ENCODE assay signal across 15 cellular contexts in genomic region chr22:17559188-17559587, GRCh38. TPM values are rescaled to one million over a fixed set of nuclear protein-coding genes. Genes with fewer than 3 reads are reported as not detected.
DNase-seq lines count a peak whose midpoint lies in the region; ATAC-seq and TF ChIP-seq lines count a peak whose summit lies in the region.
"Had no signal": no experiment of that assay in that cellular context is flagged by ENCODE, and none has a peak within 500 bp of the region (broad histone marks: within the 10 kb centered on the region; RNA-seq: fewer than 3 reads in every experiment).

No MANE protein-coding gene starts in this region.

- H3K9me3 ChIP-seq in SK-N-SH = no peaks in the 10 kb centered on the region
- no peaks in the 10 kb centered on the region for H3K9me3 ChIP-seq in OCI-LY3 (ENCODE audit: insufficient read depth, low read length)
- H3K9me3 ChIP-seq in gastrocnemius medialis = no peaks in the 10 kb centered on the region
- H3K9me3 ChIP-seq in mammary epithelial cell (replicated peaks; ENCODE audit: insufficient read depth, low read length) = no peaks in the 10 kb centered on the region
- H3K9me3 ChIP-seq: A549, Caco-2 had no signal

- H3K27me3 ChIP-seq in SK-N-SH (ENCODE audit: insufficient read depth) (no peaks in the 10 kb centered on the region; the same call in 1 of the 2 replicates), OCI-LY3 (ENCODE audit: low read depth, low read length) (peaks cover 24% of the 10 kb centered on the region), gastrocnemius medialis (no peaks in the 10 kb centered on the region), mammary epithelial cell (ENCODE audit: insufficient read depth, low read length) (peaks cover 2% of the 10 kb centered on the region)

- H3K4me1 ChIP-seq in SK-N-SH (ENCODE audit: control insufficient read depth in 1 of 2, insufficient read depth in 2 of 2, low read depth in 1 of 2, low read length in 1 of 2) = no peaks in the 10 kb centered on the region
- peaks cover 17% of the 10 kb centered on the region for H3K4me1 ChIP-seq in OCI-LY3 (ENCODE audit: low read length)
- H3K4me1 ChIP-seq in gastrocnemius medialis = peaks cover 16 to 23% of the 10 kb centered on the region in 2 donors
- H3K4me1 ChIP-seq in mammary epithelial cell (ENCODE audit: insufficient read depth, low read length) = no peaks in the 10 kb centered on the region

- no peak for DNase-seq in SK-N-SH
- no peak for DNase-seq in endothelial cell (ENCODE audit: low spot score)
- no peak for DNase-seq in gastrocnemius medialis
- DNase-seq in mammary epithelial cell = no peak
- DNase-seq in GDM1 (lab: John Stamatoyannopoulos, UW) = no peak
- no peak for DNase-seq in activated T-helper 2 cell treated with anti-CD3 and anti-CD28 coated beads, Interferon-gamma antibody, Interleukin-2, Interleukin-4, amounts not matched to agents 10 μg/mL and 5 μg/mL and 100 μg/mL, durations not matched to agents 14 hours and 24 hours and 36 hours (ENCODE audit: low spot score)
- DNase-seq: Caco-2; CD4-positive, alpha-beta T cell; GF-D8; H9 had no signal

- H3K27me3 Mint-ChIP-seq in endothelial cell (ENCODE audit: unreplicated experiment) = peaks cover 8% of the 10 kb centered on the region
- H3K27me3 Mint-ChIP-seq in activated T-helper 2 cell treated with anti-CD3 and anti-CD28 coated beads, Interferon-gamma antibody, Interleukin-2, Interleukin-4, amounts not matched to agents 10 μg/mL and 5 μg/mL and 100 μg/mL, durations not matched to agents 14 hours and 24 hours and 36 hours (ENCODE audit: low read depth) = peaks cover 4% of the 10 kb centered on the region
- H3K27me3 Mint-ChIP-seq: CD4-positive, alpha-beta T cell had no signal

- no peak overlapping the region for H3K27ac ChIP-seq in SK-N-SH (ENCODE audit: low read depth in 2 of 2, low read length in 1 of 2)
- H3K27ac ChIP-seq in OCI-LY3 (ENCODE audit: low read length) = no peak overlapping the region
- peak overlapping the region; percentile 31 to 45 (median 32) for H3K27ac ChIP-seq in gastrocnemius medialis
- no peak overlapping the region for H3K27ac ChIP-seq in mammary epithelial cell (ENCODE audit: insufficient read depth, low read depth, low read length)
- H3K27ac ChIP-seq: 22Rv1, A549, C4-2B had no signal

- no peak for TF ChIP-seq RAD21 in SK-N-SH (IDR thresholded peaks at IDR 0.05; ENCODE audit: low read length)

- no peaks in the 10 kb centered on the region for H3K4me1 Mint-ChIP-seq in endothelial cell (ENCODE audit: unreplicated experiment)
- H3K4me1 Mint-ChIP-seq in activated T-helper 2 cell treated with anti-CD3 and anti-CD28 coated beads, Interferon-gamma antibody, Interleukin-2, Interleukin-4, amounts not matched to agents 10 μg/mL and 5 μg/mL and 100 μg/mL, durations not matched to agents 14 hours and 24 hours and 36 hours (ENCODE audit: low read depth) = no peaks in the 10 kb centered on the region

- H3K4me3 ChIP-seq in SK-N-SH (ENCODE audit: low read depth in 2 of 2, low read length in 1 of 2) (no peak overlapping the region), OCI-LY3 (ENCODE audit: low read length) (peak overlapping the region; percentile 55; the same call in 1 of the 2 replicates), gastrocnemius medialis (no peak overlapping the region), mammary epithelial cell (replicated peaks in 1 of 3; ENCODE audit: insufficient read depth in 1 of 3, low read depth in 2 of 3, low read length in 3 of 3) (no peak overlapping the region)
- H3K4me3 ChIP-seq: A549 had no signal

- peak overlapping the region; percentile 74 for H3K4me3 Mint-ChIP-seq in endothelial cell (ENCODE audit: unreplicated experiment)
- no peak overlapping the region for H3K4me3 Mint-ChIP-seq in activated T-helper 2 cell treated with anti-CD3 and anti-CD28 coated beads, Interferon-gamma antibody, Interleukin-2, Interleukin-4, amounts not matched to agents 10 μg/mL and 5 μg/mL and 100 μg/mL, durations not matched to agents 14 hours and 24 hours and 36 hours (ENCODE audit: low read depth)
- H3K4me3 Mint-ChIP-seq: CD4-positive, alpha-beta T cell; H9 had no signal

- dilution Hi-C loops in mammary epithelial cell (cut with HindIII; ENCODE audit: low sequenced_read_pairs) = no loop called here

- H3K79me2 ChIP-seq in SK-N-SH (ENCODE audit: insufficient read depth) = no peaks in the 10 kb centered on the region
- H3K79me2 ChIP-seq in OCI-LY3 (ENCODE audit: low read length) = no peaks in the 10 kb centered on the region
- H3K79me2 ChIP-seq in mammary epithelial cell (ENCODE audit: insufficient read depth, low read length) = no peaks in the 10 kb centered on the region

- no peak for TF ChIP-seq POLR2A in gastrocnemius medialis (IDR thresholded peaks at IDR 0.05)

- no peak overlapping the region for H3K27ac Mint-ChIP-seq in endothelial cell (ENCODE audit: unreplicated experiment)
- H3K27ac Mint-ChIP-seq in activated T-helper 2 cell treated with anti-CD3 and anti-CD28 coated beads, Interferon-gamma antibody, Interleukin-2, Interleukin-4, amounts not matched to agents 10 μg/mL and 5 μg/mL and 100 μg/mL, durations not matched to agents 14 hours and 24 hours and 36 hours = no peak overlapping the region
- H3K27ac Mint-ChIP-seq: CD4-positive, alpha-beta T cell; H9 had no signal

- no peaks in the 10 kb centered on the region for H3K9me2 ChIP-seq in SK-N-SH

- ATAC-seq in SK-N-SH treated with all-trans-retinoic acid at 6 μM for 48 hours (no peak), gastrocnemius medialis (no peak)

- intact Hi-C loops in gastrocnemius medialis (cut with DNase I; ENCODE audit: low total_unique reads) (no loop called here), mammary epithelial cell (cut with micrococcal nuclease) (loop anchor here (2.0 to 10.0 kb wide), 3 partner anchors 148 to 516 kb away; partner anchors contain the start of gene PEX26)
- intact Hi-C loops in activated T-helper 2 cell treated with anti-CD3 and anti-CD28 coated beads, Interferon-gamma antibody, Interleukin-2, Interleukin-4, amounts not matched to agents 10 μg/mL and 5 μg/mL and 100 μg/mL, durations not matched to agents 14 hours and 24 hours and 36 hours (cut with micrococcal nuclease) = no loop called here

- H4K20me1 ChIP-seq in SK-N-SH (ENCODE audit: insufficient read depth) = no peaks in the 10 kb centered on the region
- H4K20me1 ChIP-seq in OCI-LY3 (ENCODE audit: insufficient read depth, low read length) = no peaks in the 10 kb centered on the region
- H4K20me1 ChIP-seq in mammary epithelial cell (ENCODE audit: insufficient read depth, low read length) = no peaks in the 10 kb centered on the region

- no peaks in the 10 kb centered on the region for H3F3A ChIP-seq in SK-N-SH (replicated peaks; ENCODE audit: insufficient read depth)

- H3K36me3 ChIP-seq in SK-N-SH (replicated peaks in 1 of 2; ENCODE audit: control insufficient read depth in 1 of 2, insufficient read depth in 2 of 2, low read length in 1 of 2) (no peaks in the 10 kb centered on the region), OCI-LY3 (replicated peaks; ENCODE audit: low read depth, low read length) (no peaks in the 10 kb centered on the region), gastrocnemius medialis (peaks cover 0 to 14% of the 10 kb centered on the region in 2 donors), mammary epithelial cell (ENCODE audit: insufficient read depth, low read length) (no peaks in the 10 kb centered on the region)

- no peak for TF ChIP-seq EP300 in SK-N-SH (IDR thresholded peaks at IDR 0.05; ENCODE audit: borderline replicate concordance in 1 of 2, low read depth in 1 of 2, low read length in 1 of 2)

- CTCF ChIA-PET in SK-N-SH (lab: Yijun Ruan, JAX) (interaction anchor here (0.6 to 3.7 kb wide), 43 partner anchors 8 to 518 kb away, joined by 3 to 40 read pairs (median 5); partner anchors contain the start of genes BCL2L13, BID and PEX26), mammary epithelial cell (lab: Charles Lee; ENCODE audit: low non-redundant PET) (interaction anchor here (0.6 to 1.1 kb wide), 7 partner anchors 17 to 511 kb away, joined by 3 to 14 read pairs (median 4); no protein-coding TSS in a partner anchor)

- H3K4me2 ChIP-seq in SK-N-SH = 0 out of 2 replicates have a peak overlapping the region, but pooled peaks have one; percentile 17
- peak overlapping the region; percentile 63 for H3K4me2 ChIP-seq in OCI-LY3 (ENCODE audit: low read length)
- H3K4me2 ChIP-seq in mammary epithelial cell (ENCODE audit: insufficient read depth, low read depth, low read length) = no peak overlapping the region

- no peaks in the 10 kb centered on the region for H3K9me3 Mint-ChIP-seq in endothelial cell (ENCODE audit: unreplicated experiment)
- no peaks in the 10 kb centered on the region for H3K9me3 Mint-ChIP-seq in activated T-helper 2 cell treated with anti-CD3 and anti-CD28 coated beads, Interferon-gamma antibody, Interleukin-2, Interleukin-4, amounts not matched to agents 10 μg/mL and 5 μg/mL and 100 μg/mL, durations not matched to agents 14 hours and 24 hours and 36 hours
- H3K9me3 Mint-ChIP-seq: CD4-positive, alpha-beta T cell had no signal

- in situ Hi-C loops in gastrocnemius medialis (cut with MboI; ENCODE audit: low sequenced_read_pairs in 4 of 4) (no loop called here), mammary epithelial cell (cut with MboI; ENCODE audit: low sequenced_read_pairs in 2 of 2) (loop anchor here in 1 of 2 donors (25.0 kb wide), 1 partner anchor 178 kb away; no protein-coding TSS in a partner anchor)

- no peak for TF ChIP-seq CTCF in SK-N-SH (IDR thresholded peaks at IDR 0.05)
- no peak for TF ChIP-seq CTCF in OCI-LY3 (IDR thresholded peaks at IDR 0.05; ENCODE audit: low read depth, low read length)
- no peak for TF ChIP-seq CTCF in endothelial cell (IDR thresholded peaks at IDR 0.05; ENCODE audit: unreplicated experiment)
- no peak for TF ChIP-seq CTCF in gastrocnemius medialis (IDR thresholded peaks at IDR 0.05 in 4 of 5, conservative IDR thresholded peaks at IDR 0.05 in 1 of 5)
- TF ChIP-seq CTCF in mammary epithelial cell (conservative IDR thresholded peaks at IDR 0.05 in 1 of 2, IDR thresholded peaks at IDR 0.05 in 1 of 2; ENCODE audit: extremely low read depth in 1 of 2, insufficient read depth in 1 of 2, low read depth in 1 of 2, low read length in 2 of 2) = no peak

- H3K36me3 Mint-ChIP-seq in endothelial cell (ENCODE audit: low read depth, unreplicated experiment) = peaks cover 47% of the 10 kb centered on the region
- no peaks in the 10 kb centered on the region for H3K36me3 Mint-ChIP-seq in activated T-helper 2 cell treated with anti-CD3 and anti-CD28 coated beads, Interferon-gamma antibody, Interleukin-2, Interleukin-4, amounts not matched to agents 10 μg/mL and 5 μg/mL and 100 μg/mL, durations not matched to agents 14 hours and 24 hours and 36 hours (ENCODE audit: low read depth)

- WGBS in SK-N-SH (ENCODE audit: low lambda C conversion rate) = 76% methylated on average over 10 of the region's 10 CpGs
- 94% methylated on average over 9 of the region's 10 CpGs for WGBS in mammary epithelial cell (ENCODE audit: low coverage, missing lambda C conversion rate)

- H2AFZ ChIP-seq in SK-N-SH (ENCODE audit: low read depth) (no peak overlapping the region), OCI-LY3 (ENCODE audit: low read depth, low read length) (no peak overlapping the region), mammary epithelial cell (ENCODE audit: low read depth, low read length) (no peak overlapping the region)

- no TSS peak for BruUV-seq in mammary epithelial cell (replicated peaks; lab: Mats Ljungman, UMichigan)

- H3K9ac ChIP-seq in SK-N-SH = no peak overlapping the region
- no peak overlapping the region for H3K9ac ChIP-seq in OCI-LY3 (ENCODE audit: low read length)
- no peak overlapping the region for H3K9ac ChIP-seq in mammary epithelial cell (ENCODE audit: insufficient read depth, low read length)

- POLR2A ChIA-PET in SK-N-SH (lab: Yijun Ruan, JAX) = no interaction called here

RNA-seq across cellular contexts. Expression of gene SLC25A18, which starts 4.1 kb away (rescaled TPM):
- polyA plus RNA-seq in SK-N-SH (2012; rRNA removed) (0.02 TPM in 1 of 2 replicates, not detected in the other), mammary epithelial cell (0.12 TPM)
- polyA plus RNA-seq in SK-N-SH (2012; cell fraction: cytosol; rRNA removed) = not detected in 2 replicates
- polyA plus RNA-seq in SK-N-SH (2012; cell fraction: nucleus; rRNA removed) = not detected in 2 replicates
- total RNA-seq in endothelial cell (ENCODE audit: unreplicated experiment) (2.2 TPM), gastrocnemius medialis (10 to 100 TPM in 3 of 4 donors, 1 to 10 TPM in 1; 9.3 to 22.2 (median 13.3) TPM), mammary epithelial cell (under 1 TPM in 1 of 2 donors, not detected in 1; 0.33 TPM)
- polyA minus RNA-seq in mammary epithelial cell = not detected
- total RNA-seq in activated T-helper 2 cell treated with anti-CD3 and anti-CD28 coated beads, Interferon-gamma antibody, Interleukin-2, Interleukin-4, amounts not matched to agents 10 μg/mL and 5 μg/mL and 100 μg/mL, durations not matched to agents 14 hours and 24 hours and 36 hours = not detected in 2 replicates
- total RNA-seq: Caco-2; CD4-positive, alpha-beta T cell had no signal
- polyA plus RNA-seq: A549 had no signal

Comparison
In these comparisons a context has a peak if more than half of its experiments do, and no peak if none do; other contexts are left out.
1. H3K27ac ChIP-seq: peak in gastrocnemius medialis (4 of 4); none in SK-N-SH (0 of 2), OCI-LY3 (single experiment) and mammary epithelial cell (single experiment).